28 cellular contexts compared by ENCODE assay signal in the genomic region with DNA sequence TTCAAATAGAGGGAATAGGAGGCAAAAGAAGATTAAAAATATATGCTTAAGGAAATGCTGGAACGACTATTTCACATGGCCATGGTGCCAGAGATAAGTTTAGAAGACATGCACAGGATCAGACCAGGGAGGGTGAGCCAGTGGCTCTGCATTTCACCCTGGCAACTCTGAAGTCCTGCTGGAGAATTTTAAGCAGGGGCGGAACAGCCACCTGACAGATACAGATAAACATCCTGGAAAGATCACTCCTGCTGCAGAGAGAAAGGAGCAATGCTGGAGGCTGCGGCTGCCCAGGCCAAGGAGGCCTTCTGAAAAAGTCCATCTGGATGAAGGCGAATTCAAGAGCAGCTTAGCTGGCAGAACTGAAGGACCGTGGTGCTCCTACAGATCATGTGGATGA.
A peak's percentile ranks its signal among the peaks of the same experiment; 100 is the strongest.
DNase-seq lines count a peak whose midpoint lies in the region; ATAC-seq and TF ChIP-seq lines count a peak whose summit lies in the region.
"Had no signal": no experiment of that assay in that cellular context is flagged by ENCODE, and none has a peak within 500 bp of the region (broad histone marks: within the 10 kb centered on the region; RNA-seq: fewer than 3 reads in every experiment).

No MANE protein-coding gene starts in this region.

- no peak overlapping the region for H3K4me3 ChIP-seq in sigmoid colon
- H3K4me3 ChIP-seq: breast epithelium, GM12878, MG63, right lobe of liver, SJSA1, transverse colon had no signal

- peaks cover 68% of the 10 kb centered on the region for H3K4me1 Mint-ChIP-seq in activated T-cell treated with anti-CD3 and anti-CD28 coated beads, Interleukin-2, amount 50 U/mL, for 72 hours (ENCODE audit: low read depth)
- H3K4me1 Mint-ChIP-seq in T-helper 17 cell = peaks cover 17% of the 10 kb centered on the region
- H3K4me1 Mint-ChIP-seq in activated naive CD8-positive, alpha-beta T cell treated with anti-CD3 and anti-CD28 coated beads for 36 hours = peaks cover 49% of the 10 kb centered on the region
- H3K4me1 Mint-ChIP-seq: mesothelial cell of epicardium had no signal

- H3K27ac Mint-ChIP-seq in activated T-cell treated with anti-CD3 and anti-CD28 coated beads, Interleukin-2, amount 50 U/mL, for 72 hours = peak overlapping the region; percentile 91
- H3K27ac Mint-ChIP-seq in T-helper 17 cell = peak overlapping the region; percentile 46
- H3K27ac Mint-ChIP-seq in activated naive CD8-positive, alpha-beta T cell treated with anti-CD3 and anti-CD28 coated beads for 36 hours = peak overlapping the region; percentile 96
- H3K27ac Mint-ChIP-seq: mesothelial cell of epicardium, progenitor cell of endocrine pancreas had no signal

- H3K9me3 ChIP-seq in T-helper 17 cell (ENCODE audit: control insufficient read depth, low read length, poor library complexity, severe bottlenecking) = no peaks in the 10 kb centered on the region
- no peaks in the 10 kb centered on the region for H3K9me3 ChIP-seq in sigmoid colon
- H3K9me3 ChIP-seq: BE2C, MG63, right lobe of liver, SJSA1, transverse colon had no signal

- ATAC-seq in activated T-cell treated with anti-CD3 and anti-CD28 coated beads, Interleukin-2, amount 50 U/mL, for 72 hours (replicated peaks in 1 of 2) = no peak
- ATAC-seq in T-helper 17 cell = no peak
- ATAC-seq: GM12878, HCT116 had no signal

- H3K36me3 ChIP-seq in sigmoid colon = no peaks in the 10 kb centered on the region
- H3K36me3 ChIP-seq: BE2C, breast epithelium, MG63, right lobe of liver, SJSA1, transverse colon had no signal

- no peak for DNase-seq in activated T-cell treated with anti-CD3 and anti-CD28 coated beads, Interleukin-2, amount 50 U/mL, for 72 hours
- DNase-seq in activated T-cell treated with anti-CD3 and anti-CD28 coated beads, Interleukin-2, amount 50 U/mL, for 48 hours = no peak
- DNase-seq in T-helper 17 cell (no peak), sigmoid colon (no peak), retina (no peak), anterior cingulate cortex (lab: John Stamatoyannopoulos, UW) (no peak)
- DNase-seq in activated naive CD8-positive, alpha-beta T cell treated with anti-CD3 and anti-CD28 coated beads for 36 hours = no peak
- DNase-seq: activated effector memory CD4-positive, alpha-beta T cell treated with Interleukin-2 at 50 U/mL for 16 hours; amniotic stem cell; BE2C; DMS153; NCI-H1105; NCI-H187; NCI-H2171 treated with DMSO at 0.1 percent for 48 hours; NCI-H510A; nucleus accumbens; RPMI8226; stimulated activated CD4-positive, alpha-beta T cell treated with anti-CD3 and anti-CD28 coated beads, Interleukin-4, amount 100 ng/mL, for 1 hour; transverse colon had no signal

- H3K27me3 Mint-ChIP-seq in activated T-cell treated with anti-CD3 and anti-CD28 coated beads, Interleukin-2, amount 50 U/mL, for 72 hours (ENCODE audit: low read depth) = no peaks in the 10 kb centered on the region
- no peaks in the 10 kb centered on the region for H3K27me3 Mint-ChIP-seq in T-helper 17 cell
- H3K27me3 Mint-ChIP-seq in activated naive CD8-positive, alpha-beta T cell treated with anti-CD3 and anti-CD28 coated beads for 36 hours = no peaks in the 10 kb centered on the region

- peaks cover 0 to 6% of the 10 kb centered on the region in 2 donors for H3K9me3 Mint-ChIP-seq in activated T-cell treated with anti-CD3 and anti-CD28 coated beads, Interleukin-2, amount 50 U/mL, for 72 hours
- peaks cover 12% of the 10 kb centered on the region for H3K9me3 Mint-ChIP-seq in activated naive CD8-positive, alpha-beta T cell treated with anti-CD3 and anti-CD28 coated beads for 36 hours

- H3K27ac ChIP-seq in sigmoid colon = peak overlapping the region in 3 of 4 donors; percentile 46 to 55 (median 47)
- H3K27ac ChIP-seq: breast epithelium, KMS-11, right lobe of liver, SJSA1 had no signal

- no peak for TF ChIP-seq EP300 in sigmoid colon (IDR thresholded peaks at IDR 0.05)

- H3K4me3 Mint-ChIP-seq in activated T-cell treated with anti-CD3 and anti-CD28 coated beads, Interleukin-2, amount 50 U/mL, for 72 hours = peak overlapping the region; percentile 77 to 85
- peak overlapping the region; percentile 63 for H3K4me3 Mint-ChIP-seq in T-helper 17 cell
- peak overlapping the region; percentile 49 for H3K4me3 Mint-ChIP-seq in activated naive CD8-positive, alpha-beta T cell treated with anti-CD3 and anti-CD28 coated beads for 36 hours
- H3K4me3 Mint-ChIP-seq: mesothelial cell of epicardium had no signal

- peaks cover 19 to 34% of the 10 kb centered on the region in 2 donors for H3K36me3 Mint-ChIP-seq in activated T-cell treated with anti-CD3 and anti-CD28 coated beads, Interleukin-2, amount 50 U/mL, for 72 hours (ENCODE audit: insufficient read depth in 2 of 2)
- no peaks in the 10 kb centered on the region for H3K36me3 Mint-ChIP-seq in T-helper 17 cell (ENCODE audit: low read depth)
- H3K36me3 Mint-ChIP-seq in activated naive CD8-positive, alpha-beta T cell treated with anti-CD3 and anti-CD28 coated beads for 36 hours = peaks cover 43% of the 10 kb centered on the region
- H3K36me3 Mint-ChIP-seq: mesothelial cell of epicardium had no signal

- intact Hi-C loops in sigmoid colon (cut with DNase I) = no loop called here

- no peak for TF ChIP-seq CTCF in sigmoid colon (IDR thresholded peaks at IDR 0.05)

- 73 to 79% methylated on average over 5 of the region's 5 CpGs for WGBS in sigmoid colon, 2 donors

- H3K27me3 ChIP-seq in sigmoid colon = no peaks in the 10 kb centered on the region
- H3K27me3 ChIP-seq: BE2C, breast epithelium, MG63, right lobe of liver, SJSA1, transverse colon had no signal

- no peak for TF ChIP-seq POLR2A in sigmoid colon (IDR thresholded peaks at IDR 0.05)

- H3K4me1 ChIP-seq in sigmoid colon = peaks cover 0 to 33% (median 14%) of the 10 kb centered on the region in 4 donors
- H3K4me1 ChIP-seq: breast epithelium, SJSA1 had no signal

Comparison
In these comparisons a context has a peak if more than half of its experiments do, and no peak if none do; other contexts are left out.
1. H3K27ac Mint-ChIP-seq: peak in every context shown above with its lines; median percentile 96 in activated naive CD8-positive, alpha-beta T cell treated with anti-CD3 and anti-CD28 coated beads for 36 hours; 91 in activated T-cell treated with anti-CD3 and anti-CD28 coated beads, Interleukin-2, amount 50 U/mL, for 72 hours; 46 in T-helper 17 cell.